ENCODE assay signal across 17 cellular contexts in genomic region chr21:45164838-45165237, GRCh38.
"Had no signal": no experiment of that assay in that cellular context is flagged by ENCODE, and none has a peak within 500 bp of the region (broad histone marks: within the 10 kb centered on the region; RNA-seq: fewer than 3 reads in every experiment).

No MANE protein-coding gene starts in this region.

- H3K9me3 ChIP-seq: ovary, SK-N-SH, vagina had no signal

- H3K27me3 ChIP-seq: neural progenitor cell, ovary, vagina had no signal

- H3K36me3 ChIP-seq: neural progenitor cell, ovary, vagina had no signal

- DNase-seq: activated CD4-positive, alpha-beta T cell treated with anti-CD3 and anti-CD28 coated beads, Interleukin-2, amount 50 U/mL, for 48 hours; activated gamma-delta T cell; dermis blood vessel endothelial cell; effector memory CD8-positive, alpha-beta T cell; foreskin melanocyte; left colon; midbrain; naive B cell; ovary; retina; SK-N-SH; T-cell; T-helper 9 cell had no signal

- H3K27ac ChIP-seq: neural progenitor cell, ovary, vagina had no signal

- H3K4me3 ChIP-seq: lung, neural progenitor cell, ovary, vagina had no signal

- ATAC-seq: activated CD4-positive, CD25-positive, alpha-beta regulatory T cell treated with anti-CD3 and anti-CD28 coated beads, Interleukin-2, amount 50 U/mL, for 24 hours; effector memory CD8-positive, alpha-beta T cell; left colon; T-cell had no signal
